8 cellular contexts compared by ENCODE assay signal in the genomic region with DNA sequence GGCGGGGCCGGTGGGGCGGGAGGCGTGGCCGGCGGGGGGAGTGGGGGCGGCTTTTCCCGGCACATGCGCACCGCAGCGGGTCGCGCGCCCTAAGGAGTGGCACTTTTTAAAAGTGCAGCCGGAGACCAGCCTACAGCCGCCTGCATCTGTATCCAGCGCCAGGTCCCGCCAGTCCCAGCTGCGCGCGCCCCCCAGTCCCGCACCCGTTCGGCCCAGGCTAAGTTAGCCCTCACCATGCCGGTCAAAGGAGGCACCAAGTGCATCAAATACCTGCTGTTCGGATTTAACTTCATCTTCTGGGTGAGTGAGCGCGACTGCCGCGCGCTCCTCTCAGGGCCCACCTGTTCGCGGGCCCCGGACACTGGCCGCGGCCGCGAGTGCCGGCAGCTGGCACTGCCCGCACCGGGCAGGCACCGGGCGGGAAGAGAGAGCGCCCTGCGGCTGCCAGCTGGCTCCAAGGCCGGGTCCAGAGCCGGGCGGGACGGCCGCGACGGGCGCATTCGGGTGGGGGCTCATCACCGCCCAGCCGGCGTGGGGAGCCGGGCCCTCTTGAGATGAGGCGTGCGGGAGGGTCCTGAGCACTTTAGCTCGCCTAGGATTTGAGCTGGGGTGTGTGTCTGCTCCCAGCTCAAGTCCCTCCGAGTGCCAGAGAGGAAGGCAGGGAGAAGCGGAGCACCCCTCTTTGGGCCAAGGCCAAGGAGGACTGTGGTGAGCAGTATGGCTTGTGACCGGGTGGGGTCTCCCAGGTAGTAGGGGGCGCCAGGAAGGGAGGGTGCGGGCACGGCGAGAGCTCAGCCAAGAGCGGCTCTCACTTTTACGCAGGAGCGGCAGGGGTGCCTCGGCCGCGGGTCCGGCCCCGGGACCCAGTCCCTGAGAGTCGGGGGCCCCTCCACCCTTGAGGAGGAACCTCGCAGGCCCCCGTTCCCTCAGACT. TPM values are rescaled to one million over a fixed set of nuclear protein-coding genes. Genes with fewer than 3 reads are reported as not detected.
DNase-seq lines count a peak whose midpoint lies in the region; ATAC-seq, FAIRE-seq and TF ChIP-seq lines count a peak whose summit lies in the region.
"Had no signal": no experiment of that assay in that cellular context is flagged by ENCODE, and none has a peak within 500 bp of the region (broad histone marks: within the 10 kb centered on the region; RNA-seq: fewer than 3 reads in every experiment).

A gene with protein sequence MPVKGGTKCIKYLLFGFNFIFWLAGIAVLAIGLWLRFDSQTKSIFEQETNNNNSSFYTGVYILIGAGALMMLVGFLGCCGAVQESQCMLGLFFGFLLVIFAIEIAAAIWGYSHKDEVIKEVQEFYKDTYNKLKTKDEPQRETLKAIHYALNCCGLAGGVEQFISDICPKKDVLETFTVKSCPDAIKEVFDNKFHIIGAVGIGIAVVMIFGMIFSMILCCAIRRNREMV (plus strand): TSS at position 135 of the 933 bp plus-strand sequence. CDS start 100 bp downstream, at position 235.

- peak; percentile 46 to 85 for DNase-seq in PC-9
- peak in 1 of 2 donors; percentile 84 for DNase-seq in ascending aorta (ENCODE audit: low spot score in 2 of 2)
- DNase-seq in right cardiac atrium, result peak; percentile 81 to 91 (median 90)
- peak; percentile 64 to 79 for DNase-seq in psoas muscle
- DNase-seq in GM12891 (ENCODE audit: insufficient read length, low spot score), result no peak

- H3K4me2 ChIP-seq in PC-9, result peak within 1 kb of the TSS; percentile 96

- H3F3A ChIP-seq in PC-9 (ENCODE audit: insufficient read depth, low read depth), result peaks cover 30% of the 10 kb centered on the region; the same call in 1 of the 2 replicates

- TF ChIP-seq POLR2A in GM12891 (IDR thresholded peaks at IDR 0.05; ENCODE audit: low read depth, low read length), result no peak

- H3K79me2 ChIP-seq in PC-9 (ENCODE audit: low read depth), result peaks cover 52% of the 10 kb centered on the region

- under 1% methylated on average over 79 of the region's 79 CpGs for WGBS in right cardiac atrium
- WGBS in psoas muscle, 3 donors, result 1 to 6% (median 2%) methylated on average over 61 to 79 of the region's 79 CpGs

- BruUV-seq in PC-9 (replicated peaks; lab: Mats Ljungman, UMichigan), result TSS peak; percentile 69

- POLR2A ChIA-PET in PC-9 (lab: Charles Lee; ENCODE audit: unreplicated experiment), result interaction anchor here (0.5 to 2.7 kb wide), 20 partner anchors 12 to 173 kb away, joined by 3 to 38 read pairs (median 10); no protein-coding TSS in a partner anchor

- H3K9me3 ChIP-seq in PC-9 (ENCODE audit: insufficient read depth, low read depth) (no peaks in the 10 kb centered on the region), ascending aorta (no peaks in the 10 kb centered on the region), right cardiac atrium (ENCODE audit: control insufficient read depth, low read length) (no peaks in the 10 kb centered on the region), psoas muscle (no peaks in the 10 kb centered on the region)

- TF ChIP-seq CTCF in PC-9 (conservative IDR thresholded peaks at IDR 0.05) (peak; percentile 32; the same call in 1 of the 2 replicates), ascending aorta (IDR thresholded peaks at IDR 0.05) (no peak), psoas muscle (IDR thresholded peaks at IDR 0.05) (no peak)

- peaks cover 2% of the 10 kb centered on the region; the same call in 1 of the 2 replicates for H4K20me1 ChIP-seq in PC-9 (ENCODE audit: insufficient read depth)

- intact Hi-C loops in PC-9 (cut with micrococcal nuclease; ENCODE audit: unreplicated experiment), result loop anchor here (1.0 kb wide), 4 partner anchors 16 to 78 kb away; no protein-coding TSS in a partner anchor
- intact Hi-C loops in ascending aorta (cut with DNase I), result loop anchor here (1.0 to 2.0 kb wide), 2 partner anchors 16 to 26 kb away; no protein-coding TSS in a partner anchor
- intact Hi-C loops in right cardiac atrium (cut with DNase I), result loop anchor here in 2 of 4 donors (2.0 to 5.0 kb wide), 2 partner anchors 26 to 37 kb away; no protein-coding TSS in a partner anchor
- intact Hi-C loops in psoas muscle (cut with DNase I), result loop anchor here in 1 of 2 donors (1.0 to 10.0 kb wide), 2 partner anchors 29 to 264 kb away; no protein-coding TSS in a partner anchor

- H3K4me3 ChIP-seq in PC-9, result peak within 1 kb of the TSS; percentile 97
- peak within 1 kb of the TSS; percentile 86 to 96 for H3K4me3 ChIP-seq in ascending aorta
- H3K4me3 ChIP-seq in right cardiac atrium (ENCODE audit: low read length), result peak within 1 kb of the TSS; percentile 79
- H3K4me3 ChIP-seq in psoas muscle, result peak within 1 kb of the TSS; percentile 79

- CTCF ChIA-PET in PC-9 (lab: Charles Lee), result interaction anchor here (0.7 to 2.0 kb wide), 5 partner anchors 14 to 136 kb away, joined by 3 to 12 read pairs (median 6); no protein-coding TSS in a partner anchor

- peak within 1 kb of the TSS; percentile 60 for H3K27ac ChIP-seq in PC-9
- peak within 1 kb of the TSS; percentile 93 to 94 for H3K27ac ChIP-seq in ascending aorta
- H3K27ac ChIP-seq in right cardiac atrium (ENCODE audit: low read length), result peak within 1 kb of the TSS; percentile 94
- H3K27ac ChIP-seq in psoas muscle, result peak within 1 kb of the TSS; percentile 77

- H3K4me1 ChIP-seq in PC-9 (replicated peaks; ENCODE audit: insufficient read depth), result peaks cover 60% of the 10 kb centered on the region
- peaks cover 12 to 41% of the 10 kb centered on the region in 2 donors for H3K4me1 ChIP-seq in ascending aorta
- no peaks in the 10 kb centered on the region for H3K4me1 ChIP-seq in right cardiac atrium (ENCODE audit: control insufficient read depth, insufficient read depth, low read length)
- H3K4me1 ChIP-seq in psoas muscle, result peaks cover 24% of the 10 kb centered on the region

- no peak for FAIRE-seq in GM12891 (lab: Jason Lieb, UNC)
- FAIRE-seq: colon had no signal

- H3K36me3 ChIP-seq in PC-9 (ENCODE audit: low read depth) (peaks cover 8% of the 10 kb centered on the region; the same call in 1 of the 2 replicates), ascending aorta (no peaks in the 10 kb centered on the region), psoas muscle (ENCODE audit: insufficient read depth in 1 of 2, low read depth in 1 of 2) (no peaks in the 10 kb centered on the region)

- H3K9me2 ChIP-seq in PC-9 (ENCODE audit: insufficient read depth), result no peaks in the 10 kb centered on the region

- H3K27me3 ChIP-seq in PC-9 (ENCODE audit: insufficient read depth, low read depth), result no peaks in the 10 kb centered on the region
- no peaks in the 10 kb centered on the region for H3K27me3 ChIP-seq in ascending aorta
- no peaks in the 10 kb centered on the region for H3K27me3 ChIP-seq in right cardiac atrium (ENCODE audit: control insufficient read depth, insufficient read depth)
- no peaks in the 10 kb centered on the region for H3K27me3 ChIP-seq in psoas muscle (ENCODE audit: insufficient read depth in 3 of 3, low read length in 2 of 3)

- H2AFZ ChIP-seq in PC-9, result peak within 1 kb of the TSS; percentile 79

- peak; percentile 46 for ATAC-seq in GM21786 (IDR thresholded peaks at IDR 0.05; ENCODE audit: unreplicated experiment)
- ATAC-seq in right cardiac atrium, result peak; percentile 62 to 78
- ATAC-seq in psoas muscle, result peak; percentile 54 to 88 (median 74)
- ATAC-seq in HG03097 (IDR thresholded peaks at IDR 0.05; ENCODE audit: low FRiP score, unreplicated experiment), result no peak

TF ChIP-seq in GM12891, 5 proteins besides CTCF, POLR2A, EP300 and RAD21:
- TF ChIP-seq SPI1 (IDR thresholded peaks at IDR 0.05; ENCODE audit: low read depth, low read length) (no peak), PAX5 (IDR thresholded peaks at IDR 0.05; ENCODE audit: insufficient read depth, low read length, severe bottlenecking) (no peak), POU2F2 (IDR thresholded peaks at IDR 0.05; ENCODE audit: low read depth, low read length) (no peak), POLR2AphosphoS5 (IDR thresholded peaks at IDR 0.05; ENCODE audit: low read depth, low read length) (no peak), TAF1 (IDR thresholded peaks at IDR 0.05; ENCODE audit: low read depth, low read length) (no peak)
TF ChIP-seq in GM12891: peak in this region for 0.

RNA-seq across cellular contexts. Expression of the gene that starts here (rescaled TPM):
- total RNA-seq in PC-9 (2021) (319 and 374 TPM in 2 replicates), ascending aorta (181 TPM), right cardiac atrium (100 to 1,000 TPM; 117 to 248 (median 134) TPM), psoas muscle (10 to 100 TPM; 23.0 to 40.2 (median 30.6) TPM)
- polyA plus RNA-seq in right cardiac atrium (212 TPM), psoas muscle (10 to 100 TPM; 26.1 to 90.9 (median 45.4) TPM)
- polyA plus RNA-seq in GM12891 (2012; ENCODE audit: low read depth, missing spikeins), result 7.8 TPM
